Comparison of ENCODE assay signal across 8 cellular contexts in the genomic region with DNA sequence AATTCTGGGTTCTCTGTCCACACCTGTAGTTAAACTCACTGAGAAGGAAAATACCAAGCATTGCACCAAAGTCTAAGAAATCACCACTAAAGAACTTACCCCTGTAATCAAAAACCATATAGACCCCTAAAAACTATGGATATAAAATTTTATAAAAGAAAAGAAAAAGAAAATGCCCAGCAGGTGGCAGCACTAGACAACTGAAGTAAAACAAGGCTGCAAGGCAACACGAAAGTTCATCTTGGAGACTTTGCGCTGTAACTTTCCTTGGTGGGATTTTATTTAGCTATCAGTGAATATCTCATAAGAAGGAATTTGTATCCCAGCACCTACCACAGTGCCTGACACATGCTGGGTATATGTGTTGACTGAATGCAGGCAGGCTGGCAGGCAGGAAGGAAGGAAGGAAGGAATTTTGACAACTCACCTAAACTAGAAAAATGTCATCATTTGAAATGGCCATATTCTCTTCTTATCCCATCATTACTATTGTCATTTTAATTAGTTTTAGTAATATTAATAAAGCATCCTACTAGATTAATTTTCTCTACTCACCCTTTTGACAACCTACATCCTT.
DNase-seq lines count a peak whose midpoint lies in the region; ATAC-seq and TF ChIP-seq lines count a peak whose summit lies in the region.

No MANE protein-coding gene starts in this region.

- intact Hi-C loops in sciatic nerve (cut with DNase I) = loop anchor here (5.0 kb wide), 1 partner anchor 451 kb away; no protein-coding TSS in a partner anchor

- no peaks in the 10 kb centered on the region for H3K36me3 Mint-ChIP-seq in activated naive CD4-positive, alpha-beta T cell treated with anti-CD3 and anti-CD28 coated beads, Interleukin-2, amount 10 ng/mL, durations not matched to agents 7 days and 5 days

- no peak overlapping the region for H3K27ac Mint-ChIP-seq in activated naive CD4-positive, alpha-beta T cell treated with anti-CD3 and anti-CD28 coated beads, Interleukin-2, amount 10 ng/mL, durations not matched to agents 7 days and 5 days

- TF ChIP-seq CTCF in SK-N-SH (IDR thresholded peaks at IDR 0.05) (peak; percentile 67), cardiac muscle cell (IDR thresholded peaks at IDR 0.05; ENCODE audit: low read depth, low read length) (peak; percentile 37)

- H3K4me3 ChIP-seq in SK-N-SH (ENCODE audit: low read depth in 2 of 2, low read length in 1 of 2) (no peak overlapping the region; a peak in 1 of 4 replicates), cardiac muscle cell (no peak overlapping the region)

- no peaks in the 10 kb centered on the region for H3F3A ChIP-seq in SK-N-SH (replicated peaks; ENCODE audit: insufficient read depth)

- H3K4me1 ChIP-seq in SK-N-SH (ENCODE audit: control insufficient read depth in 1 of 2, insufficient read depth in 2 of 2, low read depth in 1 of 2, low read length in 1 of 2) = peaks cover 0 to 13% of the 10 kb centered on the region in 2 experiments; a peak in 1 of 4 replicates
- no peaks in the 10 kb centered on the region for H3K4me1 ChIP-seq in cardiac muscle cell (ENCODE audit: low read depth)

- H4K20me1 ChIP-seq in SK-N-SH (ENCODE audit: insufficient read depth) = no peaks in the 10 kb centered on the region

- 18% methylated on average over 2 of the region's 2 CpGs for WGBS in SK-N-SH (ENCODE audit: low lambda C conversion rate)

- no peak overlapping the region for H3K9ac ChIP-seq in SK-N-SH

- peaks cover 4% of the 10 kb centered on the region for H3K4me1 Mint-ChIP-seq in activated naive CD4-positive, alpha-beta T cell treated with anti-CD3 and anti-CD28 coated beads, Interleukin-2, amount 10 ng/mL, durations not matched to agents 7 days and 5 days

- H3K27me3 ChIP-seq in SK-N-SH (ENCODE audit: insufficient read depth) (no peaks in the 10 kb centered on the region), cardiac muscle cell (no peaks in the 10 kb centered on the region)

- H3K27ac ChIP-seq in SK-N-SH (ENCODE audit: low read depth in 2 of 2, low read length in 1 of 2) = no peak overlapping the region
- H3K27ac ChIP-seq in cardiac muscle cell = no peak overlapping the region

- H2AFZ ChIP-seq in SK-N-SH (ENCODE audit: low read depth) = no peak overlapping the region

- no peaks in the 10 kb centered on the region for H3K79me2 ChIP-seq in SK-N-SH (ENCODE audit: insufficient read depth)

- H3K36me3 ChIP-seq in SK-N-SH (replicated peaks in 1 of 2; ENCODE audit: control insufficient read depth in 1 of 2, insufficient read depth in 2 of 2, low read length in 1 of 2) (no peaks in the 10 kb centered on the region), cardiac muscle cell (no peaks in the 10 kb centered on the region)

- peaks cover 25% of the 10 kb centered on the region for H3K27me3 Mint-ChIP-seq in activated naive CD4-positive, alpha-beta T cell treated with anti-CD3 and anti-CD28 coated beads, Interleukin-2, amount 10 ng/mL, durations not matched to agents 7 days and 5 days

- CTCF ChIA-PET in SK-N-SH (lab: Yijun Ruan, JAX) = interaction anchor here (0.6 to 11.5 kb wide), 28 partner anchors 9 to 805 kb away, joined by 3 to 227 read pairs (median 4); no protein-coding TSS in a partner anchor
- CTCF ChIA-PET in activated naive CD4-positive, alpha-beta T cell treated with anti-CD3 and anti-CD28 coated beads, Interleukin-2, amount 10 ng/mL, durations not matched to agents 7 days and 5 days (lab: Charles Lee) = interaction anchor here (0.6 to 10.3 kb wide), 19 partner anchors 9 to 753 kb away, joined by 3 to 209 read pairs (median 3); no protein-coding TSS in a partner anchor

- ATAC-seq in sciatic nerve (peak; percentile 27), HG03354 (IDR thresholded peaks at IDR 0.05; ENCODE audit: poor library complexity, severe bottlenecking, unreplicated experiment) (no peak), GM18870 (IDR thresholded peaks at IDR 0.05; ENCODE audit: unreplicated experiment) (no peak)

- DNase-seq in EL (peak; percentile 74), NAMALWA (ENCODE audit: low spot score) (peak; percentile 88), SK-N-SH (peak; percentile 51), cardiac muscle cell (ENCODE audit: low read depth in 1 of 2, low spot score in 1 of 2) (peak; percentile 85 to 89), sciatic nerve (ENCODE audit: low spot score) (peak; percentile 83)
- DNase-seq in activated naive CD4-positive, alpha-beta T cell treated with anti-CD3 and anti-CD28 coated beads, Interleukin-2, amount 10 ng/mL, durations not matched to agents 7 days and 5 days = peak; percentile 77

- no peak overlapping the region for H3K4me3 Mint-ChIP-seq in activated naive CD4-positive, alpha-beta T cell treated with anti-CD3 and anti-CD28 coated beads, Interleukin-2, amount 10 ng/mL, durations not matched to agents 7 days and 5 days

- H3K9me2 ChIP-seq in SK-N-SH = no peaks in the 10 kb centered on the region

- H3K9me3 ChIP-seq in SK-N-SH = no peaks in the 10 kb centered on the region
- H3K9me3 ChIP-seq in cardiac muscle cell (ENCODE audit: low read depth) = no peaks in the 10 kb centered on the region

- POLR2A ChIA-PET in SK-N-SH (lab: Yijun Ruan, JAX) = no interaction called here

- TF ChIP-seq RAD21 in SK-N-SH (IDR thresholded peaks at IDR 0.05; ENCODE audit: low read length) = peak; percentile 95

- no peak overlapping the region for H3K4me2 ChIP-seq in SK-N-SH

- TF ChIP-seq EP300 in SK-N-SH (IDR thresholded peaks at IDR 0.05; ENCODE audit: borderline replicate concordance in 1 of 2, low read depth in 1 of 2, low read length in 1 of 2) = no peak

- no peaks in the 10 kb centered on the region for H3K9me3 Mint-ChIP-seq in activated naive CD4-positive, alpha-beta T cell treated with anti-CD3 and anti-CD28 coated beads, Interleukin-2, amount 10 ng/mL, durations not matched to agents 7 days and 5 days

TF ChIP-seq in SK-N-SH, 30 proteins besides CTCF, POLR2A, EP300 and RAD21:
- TF ChIP-seq SMC3 (IDR thresholded peaks at IDR 0.05; ENCODE audit: low read depth, low read length) (peak; percentile 85), TAF1 (IDR thresholded peaks at IDR 0.05; ENCODE audit: borderline replicate concordance, low read depth, low read length) (no peak), USF1 (IDR thresholded peaks at IDR 0.05; ENCODE audit: borderline replicate concordance, low read depth) (no peak), FOSL2 (IDR thresholded peaks at IDR 0.05; ENCODE audit: borderline replicate concordance, low read depth) (no peak), NRF1 (IDR thresholded peaks at IDR 0.05; ENCODE audit: low read depth, low read length) (no peak)
